ENCODE assay signal across 20 cellular contexts in genomic region chr1:94014087-94014486, GRCh38.
DNase-seq lines count a peak whose midpoint lies in the region; ATAC-seq, FAIRE-seq and TF ChIP-seq lines count a peak whose summit lies in the region.
"Had no signal": no experiment of that assay in that cellular context is flagged by ENCODE, and none has a peak within 500 bp of the region (broad histone marks: within the 10 kb centered on the region; RNA-seq: fewer than 3 reads in every experiment).

No MANE protein-coding gene starts in this region.

- FAIRE-seq in H1 (lab: Jason Lieb, UNC) = no peak
- FAIRE-seq: A549, D721Med, G401.6, GM12891 had no signal

- no peaks in the 10 kb centered on the region for H3F3A ChIP-seq in GM23338 (replicated peaks; ENCODE audit: low read depth)

- peaks cover 10% of the 10 kb centered on the region; the same call in 1 of the 2 replicates for H3K9me2 ChIP-seq in GM23338 (ENCODE audit: insufficient read depth)

- H2BK20ac ChIP-seq in H1 (ENCODE audit: low read length) = no peak overlapping the region

- no peak for TF ChIP-seq POLR2A in H1 (IDR thresholded peaks at IDR 0.05; ENCODE audit: control extremely low read depth in 1 of 2, low read depth in 2 of 2, low read length in 2 of 2)
- TF ChIP-seq POLR2A in prostate gland (IDR thresholded peaks at IDR 0.05) = no peak

- H3K23me2 ChIP-seq in H1 (ENCODE audit: low read depth, low read length) = peaks cover 2% of the 10 kb centered on the region; the same call in 1 of the 2 replicates

- peaks cover 32% of the 10 kb centered on the region for H3K27me3 Mint-ChIP-seq in GM23338 (ENCODE audit: insufficient read depth, low read depth, poor library complexity)
- H3K27me3 Mint-ChIP-seq in natural killer cell treated with Interleukin-12 subunit alpha and Interleukin-12 subunit beta and Interleukin-15 and Interleukin-18, amount 100 ng/mL, for 72 hours = no peaks in the 10 kb centered on the region

- H3K9me3 ChIP-seq in HEK293 (ENCODE audit: control insufficient read depth, insufficient read depth, low read depth, low read length) (no peaks in the 10 kb centered on the region), H1 (ENCODE audit: insufficient read depth in 2 of 2, low read depth in 1 of 2, low read length in 1 of 2) (no peaks in the 10 kb centered on the region), prostate gland (no peaks in the 10 kb centered on the region)
- H3K9me3 ChIP-seq: A549, BE2C had no signal

- H3K4me3 ChIP-seq in GM23338 (0 out of 2 replicates have a peak overlapping the region, but pooled peaks have one; percentile 39), HEK293 (ENCODE audit: low read depth, low read length) (no peak overlapping the region), H1 (ENCODE audit: extremely low read depth in 1 of 4, insufficient read depth in 2 of 4, low read depth in 3 of 4, low read length in 4 of 4) (no peak overlapping the region), prostate gland (no peak overlapping the region)
- H3K4me3 ChIP-seq: A549, GM23248 had no signal

- CTCF ChIA-PET in HEK293 (lab: Yijun Ruan, JAX) (interaction anchor here (0.6 to 3.8 kb wide), 3 partner anchors 12 to 401 kb away, joined by 3 to 20 read pairs (median 4); no protein-coding TSS in a partner anchor), H1 (lab: Charles Lee; ENCODE audit: partially characterized antibody) (interaction anchor here (1.3 to 38.0 kb wide), 5 partner anchors 13 to 321 kb away, joined by 3 to 807 read pairs (median 47); no protein-coding TSS in a partner anchor)

- peak overlapping the region; percentile 62 for H3K4me2 ChIP-seq in GM23338
- no peak overlapping the region; a peak in 1 of 4 replicates for H3K4me2 ChIP-seq in H1 (ENCODE audit: insufficient read depth in 1 of 2, low read depth in 2 of 2, low read length in 2 of 2)
- H3K4me2 ChIP-seq: A549 had no signal

- no peak overlapping the region for H2AK5ac ChIP-seq in H1 (ENCODE audit: low read depth, low read length)

- no peak overlapping the region for H3K4me3 Mint-ChIP-seq in GM23338
- H3K4me3 Mint-ChIP-seq in natural killer cell treated with Interleukin-12 subunit alpha and Interleukin-12 subunit beta and Interleukin-15 and Interleukin-18, amount 100 ng/mL, for 72 hours = no peak overlapping the region

- H3K27ac Mint-ChIP-seq in GM23338 = no peak overlapping the region
- H3K27ac Mint-ChIP-seq in natural killer cell treated with Interleukin-12 subunit alpha and Interleukin-12 subunit beta and Interleukin-15 and Interleukin-18, amount 100 ng/mL, for 72 hours = peak overlapping the region; percentile 6 to 34

- ATAC-seq in GM23338 (no peak), HG02852 (IDR thresholded peaks at IDR 0.05; ENCODE audit: unreplicated experiment) (no peak)
- no peak for ATAC-seq in natural killer cell treated with Interleukin-12 subunit alpha and Interleukin-12 subunit beta and Interleukin-15 and Interleukin-18, amount 100 ng/mL, for 72 hours
- ATAC-seq: A549 had no signal

- H4K20me1 ChIP-seq in GM23338 (replicated peaks; ENCODE audit: insufficient read depth) (no peaks in the 10 kb centered on the region), H1 (replicated peaks in 1 of 2; ENCODE audit: control insufficient read depth in 1 of 2, insufficient read depth in 2 of 2, low read length in 2 of 2) (no peaks in the 10 kb centered on the region)

- H3K79me1 ChIP-seq in H1 (ENCODE audit: low read depth, low read length) = no peaks in the 10 kb centered on the region

- no peak overlapping the region for H3K23ac ChIP-seq in H1 (ENCODE audit: insufficient read length)

- TF ChIP-seq CTCF in GM23338 (conservative IDR thresholded peaks at IDR 0.05; ENCODE audit: low read depth in 2 of 2) (no peak), HEK293 (tag by site-specific recombination; IDR thresholded peaks at IDR 0.05) (no peak), H1 (IDR thresholded peaks at IDR 0.05; ENCODE audit: control extremely low read depth in 1 of 3, insufficient read depth in 1 of 3, low read depth in 1 of 3, low read length in 3 of 3) (no peak), prostate gland (IDR thresholded peaks at IDR 0.05) (no peak)

- peak overlapping the region; percentile 28; the same call in 1 of the 2 replicates for H2BK12ac ChIP-seq in H1 (ENCODE audit: low read depth, low read length)

- H3K27ac ChIP-seq in GM23338 (ENCODE audit: low read depth) (no peak overlapping the region), HEK293 (ENCODE audit: extremely low read depth, low read depth, low read length) (no peak overlapping the region), H1 (ENCODE audit: low read depth, low read length) (no peak overlapping the region), prostate gland (no peak overlapping the region)
- H3K27ac ChIP-seq: A549, C4-2B had no signal

- H3K14ac ChIP-seq in H1 (ENCODE audit: insufficient read length) = no peak overlapping the region

- H3K79me2 ChIP-seq in GM23338 (replicated peaks; ENCODE audit: insufficient read depth) = no peaks in the 10 kb centered on the region
- no peaks in the 10 kb centered on the region for H3K79me2 ChIP-seq in H1 (ENCODE audit: control insufficient read depth in 1 of 2, insufficient read depth in 2 of 2, low read length in 2 of 2)

- H2BK15ac ChIP-seq in H1 (ENCODE audit: low read length) = no peak overlapping the region

- H2BK120ac ChIP-seq in H1 (replicated peaks; ENCODE audit: low read depth, low read length) = no peak overlapping the region

- H3K27me3 ChIP-seq in GM23338 (ENCODE audit: insufficient read depth) (peaks cover 25% of the 10 kb centered on the region), H1 (replicated peaks in 1 of 4; ENCODE audit: control insufficient read depth in 3 of 4, extremely low read depth in 1 of 4, insufficient read depth in 3 of 4, low read length in 3 of 4) (peaks cover 0 to 25% (median 13%) of the 10 kb centered on the region in 4 experiments; a peak in 4 of 7 replicates), prostate gland (replicated peaks; ENCODE audit: insufficient read depth) (no peaks in the 10 kb centered on the region)
- H3K27me3 ChIP-seq: BE2C had no signal

- no peak overlapping the region for H3K56ac ChIP-seq in H1 (replicated peaks; ENCODE audit: insufficient read length, low read depth, low read length)

- H3K9ac ChIP-seq in H1 (replicated peaks in 1 of 4; ENCODE audit: extremely low read depth in 1 of 4, low read depth in 3 of 4, low read length in 3 of 4) = no peak overlapping the region

- DNase-seq in GM23338 (ENCODE audit: low spot score) (no peak), H1 (ENCODE audit: low read depth in 1 of 2, low spot score in 2 of 2) (no peak), NCI-H69 (lab: John Stamatoyannopoulos, UW) (no peak), prostate gland (ENCODE audit: low spot score) (no peak)
- no peak for DNase-seq in natural killer cell treated with Interleukin-12 subunit alpha and Interleukin-12 subunit beta and Interleukin-15 and Interleukin-18, amount 100 ng/mL, for 72 hours (ENCODE audit: low spot score)
- DNase-seq: BE2C; CD4-positive, alpha-beta memory T cell; COR-L47; DMS153; DMS79 treated with DMSO at 0.1 percent for 48 hours; EL; GM23248; H9 had no signal

- TF ChIP-seq RAD21 in H1 (IDR thresholded peaks at IDR 0.05 in 1 of 2, conservative IDR thresholded peaks at IDR 0.05 in 1 of 2; ENCODE audit: low read depth in 2 of 2, low read length in 2 of 2) = no peak

- no peaks in the 10 kb centered on the region for H3K36me3 ChIP-seq in GM23338 (ENCODE audit: insufficient read depth)
- H3K36me3 ChIP-seq in HEK293 (ENCODE audit: control insufficient read depth in 2 of 2, insufficient read depth in 1 of 2, low read length in 2 of 2) = no peaks in the 10 kb centered on the region
- H3K36me3 ChIP-seq in H1 (ENCODE audit: control insufficient read depth in 2 of 4, insufficient read depth in 4 of 4, low read length in 3 of 4) = no peaks in the 10 kb centered on the region
- no peaks in the 10 kb centered on the region for H3K36me3 ChIP-seq in prostate gland
- H3K36me3 ChIP-seq: BE2C had no signal

- H3K4ac ChIP-seq in H1 (replicated peaks; ENCODE audit: insufficient read length, low read depth, low read length) = no peak overlapping the region

- no peak overlapping the region for H4K5ac ChIP-seq in H1 (ENCODE audit: insufficient read length, low read depth, low read length)

- H2BK5ac ChIP-seq in H1 (ENCODE audit: low read depth, low read length) = no peak overlapping the region; the same call in 1 of the 2 replicates

- WGBS in H1 (ENCODE audit: extremely low coverage in 1 of 2, insufficient coverage in 1 of 2, insufficient read length in 1 of 2, insufficient replicate concordance in 2 of 2, low coverage in 1 of 2, low lambda C conversion rate in 2 of 2, missing lambda C conversion rate in 1 of 2), 2 experiments = 71 to 73% methylated on average over 1 to 6 of the region's 6 CpGs
- WGBS in prostate gland = 92% methylated on average over 6 of the region's 6 CpGs

- H3K18ac ChIP-seq in H1 (ENCODE audit: extremely low read depth, low read length) = no peak overlapping the region

- POLR2A ChIA-PET in HEK293 (lab: Yijun Ruan, JAX) = no interaction called here
- POLR2A ChIA-PET in H1 (lab: Charles Lee; ENCODE audit: partially characterized antibody) = no interaction called here

- no peaks in the 10 kb centered on the region for H3K9me3 Mint-ChIP-seq in GM23338
- no peaks in the 10 kb centered on the region for H3K9me3 Mint-ChIP-seq in natural killer cell treated with Interleukin-12 subunit alpha and Interleukin-12 subunit beta and Interleukin-15 and Interleukin-18, amount 100 ng/mL, for 72 hours
- H3K9me3 Mint-ChIP-seq: CD4-positive, alpha-beta memory T cell; H9 had no signal

- H3K36me3 Mint-ChIP-seq in GM23338 (ENCODE audit: low read depth) = no peaks in the 10 kb centered on the region
- no peaks in the 10 kb centered on the region for H3K36me3 Mint-ChIP-seq in natural killer cell treated with Interleukin-12 subunit alpha and Interleukin-12 subunit beta and Interleukin-15 and Interleukin-18, amount 100 ng/mL, for 72 hours
- H3K36me3 Mint-ChIP-seq: CD4-positive, alpha-beta memory T cell had no signal

- peaks cover 30% of the 10 kb centered on the region for H3K4me1 Mint-ChIP-seq in GM23338
- peaks cover 46 to 59% of the 10 kb centered on the region in 2 donors for H3K4me1 Mint-ChIP-seq in natural killer cell treated with Interleukin-12 subunit alpha and Interleukin-12 subunit beta and Interleukin-15 and Interleukin-18, amount 100 ng/mL, for 72 hours (ENCODE audit: low read depth in 2 of 2)

- no peak overlapping the region for H2AFZ ChIP-seq in GM23338
- H2AFZ ChIP-seq in H1 (ENCODE audit: low read length) = no peak overlapping the region

- H4K8ac ChIP-seq in H1 (ENCODE audit: extremely low read depth, insufficient read depth, low read length) = no peak overlapping the region

- H4K91ac ChIP-seq in H1 (replicated peaks; ENCODE audit: insufficient read length, low read length) = no peak overlapping the region

- no peak for TF ChIP-seq EP300 in H1 (IDR thresholded peaks at IDR 0.05; ENCODE audit: borderline replicate concordance in 1 of 2, low read depth in 2 of 2, low read length in 2 of 2)

- intact Hi-C loops in prostate gland (cut with DNase I) = no loop called here

- H3K4me1 ChIP-seq in GM23338 (ENCODE audit: insufficient read depth) = peaks cover 29% of the 10 kb centered on the region
- no peaks in the 10 kb centered on the region for H3K4me1 ChIP-seq in HEK293 (ENCODE audit: control insufficient read depth, insufficient read depth, low read length)
- H3K4me1 ChIP-seq in H1 (replicated peaks in 1 of 4; ENCODE audit: control insufficient read depth in 3 of 4, insufficient read depth in 4 of 4, low read length in 3 of 4) = peaks cover 6 to 24% (median 15%) of the 10 kb centered on the region in 4 experiments
- no peaks in the 10 kb centered on the region for H3K4me1 ChIP-seq in prostate gland (replicated peaks)
- H3K4me1 ChIP-seq: A549, BE2C had no signal
